ENCODE assay signal across 2 cellular contexts in the genomic region with DNA sequence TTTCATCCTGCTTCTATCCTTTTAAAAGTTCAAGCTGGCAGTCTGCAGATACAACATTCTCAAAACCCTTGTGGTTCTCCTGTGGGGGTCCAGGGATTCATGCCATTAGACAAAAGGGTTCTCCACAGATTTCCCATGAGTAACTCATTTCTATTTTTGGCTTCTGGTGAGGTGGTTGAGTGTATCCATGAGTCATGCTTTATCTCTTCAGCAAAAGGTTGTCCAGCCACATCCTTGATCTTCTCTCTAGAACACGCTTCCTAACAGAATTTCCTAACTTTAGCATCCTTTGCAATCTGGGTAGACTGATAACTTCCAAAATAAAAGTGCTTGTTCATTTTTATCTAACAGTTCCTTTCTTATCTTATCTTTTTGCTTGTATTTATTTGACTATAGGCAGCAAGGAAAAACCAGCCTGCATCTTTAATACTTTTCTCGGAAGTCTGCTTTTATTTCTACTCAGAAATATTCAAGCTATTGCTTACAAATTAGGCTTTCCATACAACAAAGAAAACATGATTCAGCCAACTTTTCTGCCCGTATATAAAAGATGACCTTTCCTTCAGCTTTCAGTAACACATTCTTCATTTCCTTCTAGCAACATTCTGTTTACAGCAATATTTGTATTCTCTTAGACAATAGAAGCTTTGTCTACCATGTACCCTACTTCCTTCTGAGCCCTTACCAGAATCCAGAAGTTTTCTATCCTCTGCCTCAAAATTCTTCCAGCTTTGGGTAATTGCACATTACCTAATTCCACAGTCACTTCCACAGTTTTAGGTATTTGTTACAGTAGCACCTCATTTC.
TF ChIP-seq lines count a peak whose summit lies in the region.

No MANE protein-coding gene starts in this region.

TF ChIP-seq in SK-N-SH, 30 proteins besides CTCF, POLR2A, EP300 and RAD21 (continued from another document):
- no peak for TF ChIP-seq POLR2AphosphoS5 (IDR thresholded peaks at IDR 0.05; ENCODE audit: low read depth, low read length)
- TF ChIP-seq JUND (IDR thresholded peaks at IDR 0.05): peak; percentile 19; the same call in 1 of the 2 replicates
- TF ChIP-seq, protein P1, sequence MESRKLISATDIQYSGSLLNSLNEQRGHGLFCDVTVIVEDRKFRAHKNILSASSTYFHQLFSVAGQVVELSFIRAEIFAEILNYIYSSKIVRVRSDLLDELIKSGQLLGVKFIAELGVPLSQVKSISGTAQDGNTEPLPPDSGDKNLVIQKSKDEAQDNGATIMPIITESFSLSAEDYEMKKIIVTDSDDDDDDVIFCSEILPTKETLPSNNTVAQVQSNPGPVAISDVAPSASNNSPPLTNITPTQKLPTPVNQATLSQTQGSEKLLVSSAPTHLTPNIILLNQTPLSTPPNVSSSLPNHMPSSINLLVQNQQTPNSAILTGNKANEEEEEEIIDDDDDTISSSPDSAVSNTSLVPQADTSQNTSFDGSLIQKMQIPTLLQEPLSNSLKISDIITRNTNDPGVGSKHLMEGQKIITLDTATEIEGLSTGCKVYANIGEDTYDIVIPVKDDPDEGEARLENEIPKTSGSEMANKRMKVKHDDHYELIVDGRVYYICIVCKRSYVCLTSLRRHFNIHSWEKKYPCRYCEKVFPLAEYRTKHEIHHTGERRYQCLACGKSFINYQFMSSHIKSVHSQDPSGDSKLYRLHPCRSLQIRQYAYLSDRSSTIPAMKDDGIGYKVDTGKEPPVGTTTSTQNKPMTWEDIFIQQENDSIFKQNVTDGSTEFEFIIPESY (IDR thresholded peaks at IDR 0.05; ENCODE audit: borderline replicate concordance, low read depth): no peak
- peak; percentile 70 for TF ChIP-seq FOSL2 (IDR thresholded peaks at IDR 0.05; ENCODE audit: borderline replicate concordance, low read depth)
- peak; percentile 95 for TF ChIP-seq MEF2A (IDR thresholded peaks at IDR 0.05; ENCODE audit: borderline replicate concordance, low read depth)
- TF ChIP-seq MXI1 (IDR thresholded peaks at IDR 0.05; ENCODE audit: low read depth, low read length): no peak

TF ChIP-seq in SK-N-SH treated with all-trans-retinoic acid at 6 μM for 48 hours, 23 proteins besides CTCF, POLR2A, EP300 and RAD21 (continued from another document):
- TF ChIP-seq PPARA (CRISPR knock-in tag; IDR thresholded peaks at IDR 0.05; ENCODE audit: borderline replicate concordance) (no peak), RARB (CRISPR knock-in tag; IDR thresholded peaks at IDR 0.05) (no peak), ISL1 (CRISPR knock-in tag; IDR thresholded peaks at IDR 0.05) (no peak), BACH2 (CRISPR knock-in tag; IDR thresholded peaks at IDR 0.05; ENCODE audit: borderline replicate concordance) (no peak), TOX (CRISPR knock-in tag; IDR thresholded peaks at IDR 0.05; ENCODE audit: borderline replicate concordance) (no peak), ARNTL (CRISPR knock-in tag; IDR thresholded peaks at IDR 0.05; ENCODE audit: borderline replicate concordance, low read depth) (no peak), OSR1 (CRISPR knock-in tag; IDR thresholded peaks at IDR 0.05) (no peak), ZNF8 (CRISPR knock-in tag; IDR thresholded peaks at IDR 0.05) (no peak)
- TF ChIP-seq, protein P2, sequence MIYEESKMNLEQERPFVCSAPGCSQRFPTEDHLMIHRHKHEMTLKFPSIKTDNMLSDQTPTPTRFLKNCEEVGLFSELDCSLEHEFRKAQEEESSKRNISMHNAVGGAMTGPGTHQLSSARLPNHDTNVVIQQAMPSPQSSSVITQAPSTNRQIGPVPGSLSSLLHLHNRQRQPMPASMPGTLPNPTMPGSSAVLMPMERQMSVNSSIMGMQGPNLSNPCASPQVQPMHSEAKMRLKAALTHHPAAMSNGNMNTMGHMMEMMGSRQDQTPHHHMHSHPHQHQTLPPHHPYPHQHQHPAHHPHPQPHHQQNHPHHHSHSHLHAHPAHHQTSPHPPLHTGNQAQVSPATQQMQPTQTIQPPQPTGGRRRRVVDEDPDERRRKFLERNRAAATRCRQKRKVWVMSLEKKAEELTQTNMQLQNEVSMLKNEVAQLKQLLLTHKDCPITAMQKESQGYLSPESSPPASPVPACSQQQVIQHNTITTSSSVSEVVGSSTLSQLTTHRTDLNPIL (CRISPR knock-in tag; IDR thresholded peaks at IDR 0.05; ENCODE audit: low read depth): no peak
TF ChIP-seq in SK-N-SH treated with all-trans-retinoic acid at 6 μM for 48 hours: peak in this region for 0.
